1 cellular context compared by ENCODE assay signal in genomic region chr17:42117397-42118125, GRCh38.
TF ChIP-seq lines count a peak whose summit lies in the region.

No MANE protein-coding gene starts in this region.

TF ChIP-seq in IMR-90, 13 proteins besides CTCF, POLR2A, EP300 and RAD21:
- TF ChIP-seq CEBPB (IDR thresholded peaks at IDR 0.05; ENCODE audit: low read depth, low read length) (no peak), RCOR1 (IDR thresholded peaks at IDR 0.05; ENCODE audit: insufficient replicate concordance, low read length) (no peak), SMC3 (IDR thresholded peaks at IDR 0.05; ENCODE audit: low read depth, low read length) (no peak), MXI1 (IDR thresholded peaks at IDR 0.05; ENCODE audit: borderline replicate concordance, low read depth, low read length) (no peak), MAFK (IDR thresholded peaks at IDR 0.05; ENCODE audit: low read depth, low read length) (no peak), RFX5 (IDR thresholded peaks at IDR 0.05; ENCODE audit: low read depth, low read length) (no peak), BHLHE40 (IDR thresholded peaks at IDR 0.05; ENCODE audit: low read depth, low read length) (no peak), MAZ (IDR thresholded peaks at IDR 0.05; ENCODE audit: borderline replicate concordance, low read depth, low read length) (no peak), FOS (IDR thresholded peaks at IDR 0.05; ENCODE audit: low read depth, low read length) (no peak), CHD1 (IDR thresholded peaks at IDR 0.05; ENCODE audit: low read depth, low read length) (no peak), NFE2L2 (IDR thresholded peaks at IDR 0.05; ENCODE audit: low read depth, low read length) (no peak)
- TF ChIP-seq, protein P1, sequence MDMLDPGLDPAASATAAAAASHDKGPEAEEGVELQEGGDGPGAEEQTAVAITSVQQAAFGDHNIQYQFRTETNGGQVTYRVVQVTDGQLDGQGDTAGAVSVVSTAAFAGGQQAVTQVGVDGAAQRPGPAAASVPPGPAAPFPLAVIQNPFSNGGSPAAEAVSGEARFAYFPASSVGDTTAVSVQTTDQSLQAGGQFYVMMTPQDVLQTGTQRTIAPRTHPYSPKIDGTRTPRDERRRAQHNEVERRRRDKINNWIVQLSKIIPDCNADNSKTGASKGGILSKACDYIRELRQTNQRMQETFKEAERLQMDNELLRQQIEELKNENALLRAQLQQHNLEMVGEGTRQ (IDR thresholded peaks at IDR 0.05; ENCODE audit: low read depth, low read length) = no peak
- TF ChIP-seq, protein P2, sequence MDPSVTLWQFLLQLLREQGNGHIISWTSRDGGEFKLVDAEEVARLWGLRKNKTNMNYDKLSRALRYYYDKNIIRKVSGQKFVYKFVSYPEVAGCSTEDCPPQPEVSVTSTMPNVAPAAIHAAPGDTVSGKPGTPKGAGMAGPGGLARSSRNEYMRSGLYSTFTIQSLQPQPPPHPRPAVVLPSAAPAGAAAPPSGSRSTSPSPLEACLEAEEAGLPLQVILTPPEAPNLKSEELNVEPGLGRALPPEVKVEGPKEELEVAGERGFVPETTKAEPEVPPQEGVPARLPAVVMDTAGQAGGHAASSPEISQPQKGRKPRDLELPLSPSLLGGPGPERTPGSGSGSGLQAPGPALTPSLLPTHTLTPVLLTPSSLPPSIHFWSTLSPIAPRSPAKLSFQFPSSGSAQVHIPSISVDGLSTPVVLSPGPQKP (IDR thresholded peaks at IDR 0.05; ENCODE audit: borderline replicate concordance, low read depth, low read length) = no peak
